9 cellular contexts compared by ENCODE assay signal in the genomic region with DNA sequence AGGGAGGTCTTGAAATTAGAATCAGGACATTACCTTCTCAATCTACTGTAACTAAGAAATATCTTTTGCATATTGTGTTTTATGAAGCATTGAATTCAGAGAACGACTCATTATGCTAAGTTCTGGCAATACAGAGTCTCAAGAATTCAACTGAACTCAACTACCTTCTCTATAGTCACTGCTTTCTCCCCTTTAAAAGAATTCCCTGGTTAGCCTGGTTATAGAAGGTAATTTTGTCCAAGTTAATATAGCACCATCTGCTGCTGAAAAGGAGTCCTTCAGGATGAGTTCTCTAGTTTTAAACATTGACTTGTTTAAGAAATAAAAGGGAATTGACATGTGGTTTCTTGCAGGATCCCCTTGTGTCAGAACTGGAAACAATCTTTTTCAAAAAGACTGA.
DNase-seq lines count a peak whose midpoint lies in the region; ATAC-seq, FAIRE-seq and TF ChIP-seq lines count a peak whose summit lies in the region.
"Had no signal": no experiment of that assay in that cellular context is flagged by ENCODE, and none has a peak within 500 bp of the region (broad histone marks: within the 10 kb centered on the region; RNA-seq: fewer than 3 reads in every experiment).

No MANE protein-coding gene starts in this region.

- no peak overlapping the region for H2AFZ ChIP-seq in keratinocyte (ENCODE audit: control insufficient read depth, low read length)

- H3K4me3 Mint-ChIP-seq in CD4-positive, alpha-beta memory T cell = no peak overlapping the region

- no peaks in the 10 kb centered on the region for H3K9me3 ChIP-seq in keratinocyte (ENCODE audit: control insufficient read depth, low read depth, low read length)
- H3K9me3 ChIP-seq in CD4-positive, alpha-beta memory T cell (ENCODE audit: control insufficient read depth in 1 of 2, low read length in 2 of 2) = no peaks in the 10 kb centered on the region
- H3K9me3 ChIP-seq: MG63 had no signal

- H3K27me3 ChIP-seq in keratinocyte (ENCODE audit: control insufficient read depth, extremely low read depth, insufficient read depth, low read length) = peaks cover 3% of the 10 kb centered on the region
- no peaks in the 10 kb centered on the region for H3K27me3 ChIP-seq in CD4-positive, alpha-beta memory T cell (ENCODE audit: insufficient read depth, low read length)
- H3K27me3 ChIP-seq: MG63 had no signal

- H3K27ac Mint-ChIP-seq in CD4-positive, alpha-beta memory T cell = no peak overlapping the region

- dilution Hi-C loops in keratinocyte (cut with MboI; ENCODE audit: extremely low pct_ligation_motif_present, low sequenced_read_pairs) = no loop called here

- no peaks in the 10 kb centered on the region for H3K9me1 ChIP-seq in keratinocyte (ENCODE audit: control insufficient read depth, extremely low read depth, insufficient read depth, low read length)

- H3K79me2 ChIP-seq in keratinocyte (ENCODE audit: control insufficient read depth, insufficient read depth, low read length) = no peaks in the 10 kb centered on the region

- no peak overlapping the region for H3K9ac ChIP-seq in keratinocyte (ENCODE audit: control insufficient read depth, extremely low read depth, insufficient read depth, low read length)

- CTCF ChIA-PET in CD4-positive, alpha-beta memory T cell (lab: Charles Lee; ENCODE audit: partially characterized antibody) = interaction anchor here (1.0 to 6.7 kb wide), 2 partner anchors 10 to 101 kb away, joined by 3 to 55 read pairs; no protein-coding TSS in a partner anchor

- no peak for ATAC-seq in GM19455 (IDR thresholded peaks at IDR 0.05; ENCODE audit: unreplicated experiment)
- no peak for ATAC-seq in GM21390 (IDR thresholded peaks at IDR 0.05; ENCODE audit: unreplicated experiment)
- no peak for ATAC-seq in GM21619 (IDR thresholded peaks at IDR 0.05; ENCODE audit: unreplicated experiment)

- H3K9me3 Mint-ChIP-seq in CD4-positive, alpha-beta memory T cell = no peaks in the 10 kb centered on the region

- H4K20me1 ChIP-seq in keratinocyte (ENCODE audit: control insufficient read depth, extremely low read depth, insufficient read depth, low read length) = no peaks in the 10 kb centered on the region

- no peak for FAIRE-seq in keratinocyte (lab: Jason Lieb, UNC)

- no peaks in the 10 kb centered on the region for H3K4me1 ChIP-seq in keratinocyte (ENCODE audit: control insufficient read depth, extremely low read depth, insufficient read depth, low read length)
- no peaks in the 10 kb centered on the region for H3K4me1 ChIP-seq in CD4-positive, alpha-beta memory T cell (ENCODE audit: insufficient read depth, low read length)

- peaks cover 8 to 16% of the 10 kb centered on the region in 2 donors for H3K27me3 Mint-ChIP-seq in CD4-positive, alpha-beta memory T cell

- POLR2A ChIA-PET in CD4-positive, alpha-beta memory T cell (lab: Charles Lee; ENCODE audit: partially characterized antibody) = no interaction called here

- intact Hi-C loops in CD4-positive, alpha-beta memory T cell (cut with micrococcal nuclease) = no loop called here

- DNase-seq in ACHN (peak; percentile 22), HT-29 (ENCODE audit: low spot score) (peak; percentile 37), amniotic stem cell (lab: John Stamatoyannopoulos, UW) (peak; percentile 38), keratinocyte (ENCODE audit: low read depth, low spot score) (no peak)
- DNase-seq in CD4-positive, alpha-beta memory T cell = no peak
- DNase-seq: MG63 had no signal

- no peak overlapping the region for H3K4me2 ChIP-seq in keratinocyte (ENCODE audit: control insufficient read depth, extremely low read depth, insufficient read depth, low read depth, low read length)

- no peak overlapping the region for H3K4me3 ChIP-seq in keratinocyte (ENCODE audit: control insufficient read depth in 2 of 3, extremely low read depth in 1 of 3, insufficient read depth in 2 of 3, low read depth in 1 of 3, low read length in 3 of 3)
- no peak overlapping the region for H3K4me3 ChIP-seq in CD4-positive, alpha-beta memory T cell (ENCODE audit: low read length in 2 of 2)
- H3K4me3 ChIP-seq: MG63 had no signal

- no peaks in the 10 kb centered on the region for H3K36me3 Mint-ChIP-seq in CD4-positive, alpha-beta memory T cell

- H3K4me1 Mint-ChIP-seq in CD4-positive, alpha-beta memory T cell = no peaks in the 10 kb centered on the region

- peak in 2 of 3 experiments; percentile 33 to 37 for TF ChIP-seq CTCF in keratinocyte (optimal IDR thresholded peaks at IDR 0.05 in 1 of 3, IDR thresholded peaks at IDR 0.05 in 1 of 3, conservative IDR thresholded peaks at IDR 0.05 in 1 of 3; ENCODE audit: extremely low read depth in 1 of 3, insufficient read depth in 2 of 3, low read length in 3 of 3)

- H3K27ac ChIP-seq in keratinocyte (ENCODE audit: control insufficient read depth, insufficient read depth, low read length) = no peak overlapping the region
- H3K27ac ChIP-seq in CD4-positive, alpha-beta memory T cell (ENCODE audit: low read depth, low read length) = no peak overlapping the region

- no peaks in the 10 kb centered on the region for H3K36me3 ChIP-seq in keratinocyte (ENCODE audit: control insufficient read depth in 2 of 2, extremely low read depth in 1 of 2, insufficient read depth in 2 of 2, low read length in 2 of 2)
- H3K36me3 ChIP-seq in CD4-positive, alpha-beta memory T cell (ENCODE audit: insufficient read depth, low read length) = no peaks in the 10 kb centered on the region
- H3K36me3 ChIP-seq: MG63 had no signal

- in situ Hi-C loops in ACHN (cut with HindIII; ENCODE audit: low pct_ligation_motif_present, low pct_unique_long_range_greater_than_20kb, low sequenced_read_pairs) = no loop called here

Comparison
In these comparisons a context has a peak if more than half of its experiments do, and no peak if none do; other contexts are left out.
1. DNase-seq: peak in ACHN (single experiment), HT-29 (single experiment) and amniotic stem cell (single experiment); none in keratinocyte (single experiment) and CD4-positive, alpha-beta memory T cell (0 of 5).